Comparison of ENCODE assay signal across 2 cellular contexts in the genomic region with DNA sequence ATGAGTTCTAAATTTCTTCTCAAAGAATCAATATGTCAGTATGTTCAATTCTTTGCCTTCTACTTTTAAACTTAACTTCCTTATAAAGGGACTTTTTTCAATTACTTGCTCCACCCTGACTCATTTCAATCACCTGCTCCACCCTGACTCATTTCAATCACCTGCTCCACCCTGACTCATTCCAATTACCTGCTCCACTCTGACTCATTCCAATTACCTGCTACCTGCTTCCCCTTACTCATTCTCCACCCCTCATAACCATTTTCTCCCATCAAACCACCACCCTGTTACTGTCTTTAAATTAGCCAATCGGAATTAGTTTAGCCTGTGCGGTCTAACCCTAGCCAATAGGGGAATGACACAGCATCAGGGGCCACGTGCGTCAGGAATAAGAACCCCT.
TF ChIP-seq lines count a peak whose summit lies in the region.

No MANE protein-coding gene starts in this region.

TF ChIP-seq in Ishikawa, 13 proteins besides CTCF, POLR2A, EP300 and RAD21:
- 0 out of 2 replicates have a peak, but pooled peaks have one; percentile 28 for TF ChIP-seq FOXM1 (IDR thresholded peaks at IDR 0.05; ENCODE audit: borderline replicate concordance, low read depth)

TF ChIP-seq in GM12878, 131 proteins besides CTCF, POLR2A, EP300 and RAD21:
- TF ChIP-seq JUNB (IDR thresholded peaks at IDR 0.05) (peak; percentile 44), BCL11A (IDR thresholded peaks at IDR 0.05; ENCODE audit: low read depth, low read length) (peak; percentile 10; the same call in 1 of the 2 replicates)
